Comparison of ENCODE assay signal across 32 cellular contexts in the genomic region with DNA sequence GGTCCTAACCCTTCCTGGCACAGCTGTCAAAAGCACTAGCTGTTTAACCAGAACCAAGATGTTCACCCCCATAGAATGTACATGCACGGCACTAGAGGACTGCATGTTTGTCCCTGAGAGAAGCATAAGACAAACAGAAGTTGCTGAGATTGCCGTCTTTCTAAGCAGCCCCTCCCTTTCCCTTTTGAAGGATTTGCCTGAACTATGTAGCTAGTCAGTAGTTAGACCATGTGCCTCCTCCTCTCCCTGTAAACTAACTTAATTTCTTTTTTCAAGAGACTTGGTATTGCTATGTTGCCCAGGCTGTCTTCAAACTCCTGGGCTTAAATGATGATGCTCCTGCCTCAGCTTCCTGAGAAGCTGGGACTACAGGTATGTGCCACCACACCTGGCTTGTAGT.
"Had no signal": no experiment of that assay in that cellular context is flagged by ENCODE, and none has a peak within 500 bp of the region (broad histone marks: within the 10 kb centered on the region; RNA-seq: fewer than 3 reads in every experiment).

No MANE protein-coding gene starts in this region.

- H3K27ac ChIP-seq: breast epithelium, epithelial cell of prostate, esophagus squamous epithelium, neural progenitor cell, parathyroid adenoma, right atrium auricular region, thyroid gland, upper lobe of right lung, WERI-Rb-1 had no signal

- H3K36me3 ChIP-seq: breast epithelium, esophagus squamous epithelium, neural progenitor cell, right atrium auricular region, thyroid gland, upper lobe of right lung, WERI-Rb-1 had no signal

- H3K4me3 Mint-ChIP-seq: activated CD4-positive, alpha-beta memory T cell treated with anti-CD3 and anti-CD28 coated beads for 36 hours; central memory CD8-positive, alpha-beta T cell; natural killer cell; neural progenitor cell; stimulated activated memory B cell treated with anti-CD40 and anti-IgM and Interleukin-4, amounts not matched to agents 10 μg/mL and 1 μg/mL and 100 μg/mL, for 72 hours; stimulated activated naive CD8-positive, alpha-beta T cell treated with anti-CD3 and anti-CD28 coated beads, Interleukin-15, amount 100 ng/mL, for 72 hours; T-helper 1 cell treated with Interleukin-12 subunit alpha and Interleukin-12 subunit beta and Interleukin-4 antibody, amounts not matched to agents 30 μg/mL and 1 μg/mL, for 36 hours had no signal

- H3K4me3 ChIP-seq: breast epithelium, esophagus squamous epithelium, neural progenitor cell, right atrium auricular region, smooth muscle cell, thyroid gland, upper lobe of right lung had no signal

- H3K36me3 Mint-ChIP-seq: activated CD4-positive, alpha-beta memory T cell treated with anti-CD3 and anti-CD28 coated beads for 36 hours; natural killer cell; neural progenitor cell had no signal

- H3K9me3 ChIP-seq: breast epithelium, esophagus squamous epithelium, thyroid gland, upper lobe of right lung had no signal

- DNase-seq: activated CD4-positive, alpha-beta memory T cell treated with anti-CD3 and anti-CD28 coated beads for 36 hours; activated CD4-positive, alpha-beta T cell treated with anti-CD3 and anti-CD28 coated beads for 48 hours; activated CD8-positive, alpha-beta memory T cell treated with anti-CD3 and anti-CD28 coated beads, Interleukin-2, amount 50 U/mL, for 4 hours; activated gamma-delta T cell treated with Interleukin-2 at 50 U/mL for 16 hours; activated naive CD4-positive, alpha-beta T cell treated with anti-CD3 and anti-CD28 coated beads, Interleukin-2, amount 50 U/mL, for 16 hours; activated T-cell treated with anti-CD3 and anti-CD28 coated beads, Interleukin-2, amount 50 U/mL, for 1 hour; amygdala; dermis blood vessel endothelial cell; effector CD4-positive, alpha-beta T cell; esophagus squamous epithelium; glutamatergic neuron; islet precursor cell; natural killer cell; occipital lobe; stimulated activated CD4-positive, alpha-beta T cell treated with anti-CD3 and anti-CD28 coated beads, Interleukin-1b, Interleukin-23, amount 100 ng/mL, for 48 hours; stimulated activated CD4-positive, alpha-beta T cell treated with anti-CD3 and anti-CD28 coated beads, Interleukin-4, amount 100 ng/mL, for 4 hours; stimulated activated CD8-positive, alpha-beta memory T cell treated with anti-CD3 and anti-CD28 coated beads, Interleukin-4, amount 100 ng/mL, for 48 hours; stimulated activated naive CD8-positive, alpha-beta T cell treated with anti-CD3 and anti-CD28 coated beads, Interleukin-15, amount 100 ng/mL, for 72 hours; T-helper 9 cell; thyroid gland; upper lobe of right lung; WERI-Rb-1 had no signal

- H3K4me1 ChIP-seq: breast epithelium, neural progenitor cell, parathyroid adenoma, thyroid gland, upper lobe of right lung had no signal

- ATAC-seq: activated CD4-positive, CD25-positive, alpha-beta regulatory T cell treated with anti-CD3 and anti-CD28 coated beads, Interleukin-2, amount 50 U/mL, for 24 hours; natural killer cell; stimulated activated memory B cell treated with anti-CD40 and anti-IgM and Interleukin-4, amounts not matched to agents 10 μg/mL and 1 μg/mL and 100 μg/mL, for 72 hours; stimulated activated naive CD8-positive, alpha-beta T cell treated with anti-CD3 and anti-CD28 coated beads, Interleukin-15, amount 100 ng/mL, for 72 hours; upper lobe of right lung had no signal

- H3K27me3 Mint-ChIP-seq: stimulated activated memory B cell treated with anti-CD40 and anti-IgM and Interleukin-4, amounts not matched to agents 10 μg/mL and 1 μg/mL and 100 μg/mL, for 72 hours had no signal

- H3K4me1 Mint-ChIP-seq: central memory CD8-positive, alpha-beta T cell; natural killer cell; neural progenitor cell; stimulated activated naive CD8-positive, alpha-beta T cell treated with anti-CD3 and anti-CD28 coated beads, Interleukin-15, amount 100 ng/mL, for 72 hours had no signal

- H3K27ac Mint-ChIP-seq: activated CD4-positive, alpha-beta memory T cell treated with anti-CD3 and anti-CD28 coated beads for 36 hours; natural killer cell; neural progenitor cell; stimulated activated memory B cell treated with anti-CD40 and anti-IgM and Interleukin-4, amounts not matched to agents 10 μg/mL and 1 μg/mL and 100 μg/mL, for 72 hours; stimulated activated naive CD8-positive, alpha-beta T cell treated with anti-CD3 and anti-CD28 coated beads, Interleukin-15, amount 100 ng/mL, for 72 hours; T-helper 1 cell treated with Interleukin-12 subunit alpha and Interleukin-12 subunit beta and Interleukin-4 antibody, amounts not matched to agents 30 μg/mL and 1 μg/mL, for 36 hours had no signal

- H3K9me3 Mint-ChIP-seq: activated CD4-positive, alpha-beta memory T cell treated with anti-CD3 and anti-CD28 coated beads for 36 hours; central memory CD8-positive, alpha-beta T cell; natural killer cell; neural progenitor cell; stimulated activated memory B cell treated with anti-CD40 and anti-IgM and Interleukin-4, amounts not matched to agents 10 μg/mL and 1 μg/mL and 100 μg/mL, for 72 hours; stimulated activated naive CD8-positive, alpha-beta T cell treated with anti-CD3 and anti-CD28 coated beads, Interleukin-15, amount 100 ng/mL, for 72 hours; T-helper 1 cell treated with Interleukin-12 subunit alpha and Interleukin-12 subunit beta and Interleukin-4 antibody, amounts not matched to agents 30 μg/mL and 1 μg/mL, for 36 hours had no signal

- H3K27me3 ChIP-seq: breast epithelium, esophagus squamous epithelium, neural progenitor cell, right atrium auricular region, thyroid gland, upper lobe of right lung had no signal
